ENCODE assay signal across 8 cellular contexts in the genomic region with DNA sequence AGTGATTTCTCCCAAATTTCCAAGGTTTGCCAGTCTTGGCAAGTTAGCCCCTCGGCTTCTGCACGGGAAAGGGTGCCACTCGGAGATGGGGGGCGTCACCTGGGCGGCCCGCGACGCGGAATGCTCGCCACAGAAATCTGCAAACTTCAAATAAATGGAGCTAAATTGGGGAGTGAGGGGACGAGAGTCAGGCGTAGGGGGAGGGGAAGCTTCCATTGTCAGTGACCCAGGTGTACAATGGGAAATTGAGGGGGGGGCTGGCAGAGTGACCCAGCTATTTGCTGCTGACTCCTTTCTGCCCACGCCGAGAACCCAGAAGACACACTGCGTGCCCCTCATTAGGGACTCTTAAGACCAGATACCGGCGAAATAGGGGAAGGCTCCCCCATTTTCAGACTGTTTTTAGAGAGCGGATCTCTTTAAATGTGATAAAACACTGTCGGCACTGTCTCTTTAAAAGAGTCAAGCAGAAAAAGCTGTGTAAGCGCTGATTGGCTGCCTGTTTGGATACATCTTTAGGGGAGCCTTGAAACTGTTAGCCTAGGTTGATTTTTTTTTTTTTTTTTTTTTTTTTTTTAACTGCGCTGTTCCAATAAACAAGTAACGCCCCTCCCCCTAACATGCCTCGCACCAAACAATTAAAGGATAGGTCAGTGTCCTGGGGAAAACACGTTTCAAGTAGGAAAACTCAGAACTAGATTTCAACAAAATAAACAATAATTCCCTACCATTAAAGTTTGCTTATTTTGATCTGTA. TPM values are rescaled to one million over a fixed set of nuclear protein-coding genes. Genes with fewer than 3 reads are reported as not detected.
DNase-seq lines count a peak whose midpoint lies in the region; ATAC-seq and TF ChIP-seq lines count a peak whose summit lies in the region.

No MANE protein-coding gene starts in this region.

- H3K9ac ChIP-seq in BLaER1 treated with 17β-estradiol and CSF1 and Interleukin-3, amounts not matched to agents 10 nM and 100 nM, result peak overlapping the region; percentile 61 to 84 (median 81)
- H3K9ac ChIP-seq in mucosa of stomach (ENCODE audit: low read length), result peak overlapping the region; percentile 66

- H3K36me3 Mint-ChIP-seq in activated T-helper 1 cell treated with anti-CD3 and anti-CD28 coated beads, Interleukin-12 subunit alpha, Interleukin-12 subunit beta, Interleukin-2, Interleukin-4 antibody, amounts not matched to agents 30 ng/mL and 10 ng/mL and 1 ng/mL, durations not matched to agents 14 hours and 24 hours and 36 hours (ENCODE audit: low read depth), result peaks cover 24% of the 10 kb centered on the region

- H3K9me3 ChIP-seq in BLaER1 treated with 17β-estradiol and CSF1 and Interleukin-3, amounts not matched to agents 10 nM and 100 nM (replicated peaks in 1 of 11), result no peaks in the 10 kb centered on the region
- H3K9me3 ChIP-seq in mucosa of stomach (ENCODE audit: control insufficient read depth, low read length), result no peaks in the 10 kb centered on the region

- peak overlapping the region; percentile 88 to 100 (median 97) for H3K4me2 ChIP-seq in BLaER1 treated with 17β-estradiol and CSF1 and Interleukin-3, amounts not matched to agents 10 nM and 100 nM

- peaks cover 64% of the 10 kb centered on the region for H3K4me1 Mint-ChIP-seq in activated T-helper 1 cell treated with anti-CD3 and anti-CD28 coated beads, Interleukin-12 subunit alpha, Interleukin-12 subunit beta, Interleukin-2, Interleukin-4 antibody, amounts not matched to agents 30 ng/mL and 10 ng/mL and 1 ng/mL, durations not matched to agents 14 hours and 24 hours and 36 hours (ENCODE audit: low read depth)
- peaks cover 66% of the 10 kb centered on the region for H3K4me1 Mint-ChIP-seq in stimulated activated naive CD8-positive, alpha-beta T cell treated with anti-CD3 and anti-CD28 coated beads, Interleukin-15, amount 100 ng/mL, for 72 hours

- H3K27me3 Mint-ChIP-seq in activated T-helper 1 cell treated with anti-CD3 and anti-CD28 coated beads, Interleukin-12 subunit alpha, Interleukin-12 subunit beta, Interleukin-2, Interleukin-4 antibody, amounts not matched to agents 30 ng/mL and 10 ng/mL and 1 ng/mL, durations not matched to agents 14 hours and 24 hours and 36 hours (ENCODE audit: insufficient read depth), result no peaks in the 10 kb centered on the region
- no peaks in the 10 kb centered on the region for H3K27me3 Mint-ChIP-seq in stimulated activated naive CD8-positive, alpha-beta T cell treated with anti-CD3 and anti-CD28 coated beads, Interleukin-15, amount 100 ng/mL, for 72 hours

- peak overlapping the region; percentile 86 for H3K4me3 Mint-ChIP-seq in activated T-helper 1 cell treated with anti-CD3 and anti-CD28 coated beads, Interleukin-12 subunit alpha, Interleukin-12 subunit beta, Interleukin-2, Interleukin-4 antibody, amounts not matched to agents 30 ng/mL and 10 ng/mL and 1 ng/mL, durations not matched to agents 14 hours and 24 hours and 36 hours
- H3K4me3 Mint-ChIP-seq in stimulated activated naive CD8-positive, alpha-beta T cell treated with anti-CD3 and anti-CD28 coated beads, Interleukin-15, amount 100 ng/mL, for 72 hours, result peak overlapping the region; percentile 86 to 90

- peaks cover 3 to 11% (median 8%) of the 10 kb centered on the region in 11 experiments; a peak in 12 of 22 replicates for H3K36me3 ChIP-seq in BLaER1 treated with 17β-estradiol and CSF1 and Interleukin-3, amounts not matched to agents 10 nM and 100 nM
- H3K36me3 ChIP-seq in mucosa of stomach (ENCODE audit: control insufficient read depth, insufficient read depth, low read length), result no peaks in the 10 kb centered on the region

- H3K27ac ChIP-seq in BLaER1 treated with 17β-estradiol and CSF1 and Interleukin-3, amounts not matched to agents 10 nM and 100 nM, result peak overlapping the region; percentile 7 to 91 (median 76); a peak in 19 of 22 replicates

- H3K9me3 Mint-ChIP-seq in activated T-helper 1 cell treated with anti-CD3 and anti-CD28 coated beads, Interleukin-12 subunit alpha, Interleukin-12 subunit beta, Interleukin-2, Interleukin-4 antibody, amounts not matched to agents 30 ng/mL and 10 ng/mL and 1 ng/mL, durations not matched to agents 14 hours and 24 hours and 36 hours, result no peaks in the 10 kb centered on the region
- no peaks in the 10 kb centered on the region for H3K9me3 Mint-ChIP-seq in stimulated activated naive CD8-positive, alpha-beta T cell treated with anti-CD3 and anti-CD28 coated beads, Interleukin-15, amount 100 ng/mL, for 72 hours

- H3K27me3 ChIP-seq in BLaER1 treated with 17β-estradiol and CSF1 and Interleukin-3, amounts not matched to agents 10 nM and 100 nM, result no peaks in the 10 kb centered on the region
- no peaks in the 10 kb centered on the region for H3K27me3 ChIP-seq in mucosa of stomach (ENCODE audit: control insufficient read depth, insufficient read depth, low read length)

- intact Hi-C loops in activated T-helper 1 cell treated with anti-CD3 and anti-CD28 coated beads, Interleukin-12 subunit alpha, Interleukin-12 subunit beta, Interleukin-2, Interleukin-4 antibody, amounts not matched to agents 30 ng/mL and 10 ng/mL and 1 ng/mL, durations not matched to agents 14 hours and 24 hours and 36 hours (cut with micrococcal nuclease), result loop anchor here (1.0 to 10.0 kb wide), 15 partner anchors 8 to 1853 kb away; partner anchors contain the start of genes CYB5RL, DHCR24, IFT25 and LRRC42

- ATAC-seq in GM19455 (IDR thresholded peaks at IDR 0.05; ENCODE audit: unreplicated experiment), result peak; percentile 38
- ATAC-seq in stimulated activated naive CD8-positive, alpha-beta T cell treated with anti-CD3 and anti-CD28 coated beads, Interleukin-15, amount 100 ng/mL, for 72 hours, result peak; percentile 45

- peak overlapping the region; percentile 83 for H3K27ac Mint-ChIP-seq in activated T-helper 1 cell treated with anti-CD3 and anti-CD28 coated beads, Interleukin-12 subunit alpha, Interleukin-12 subunit beta, Interleukin-2, Interleukin-4 antibody, amounts not matched to agents 30 ng/mL and 10 ng/mL and 1 ng/mL, durations not matched to agents 14 hours and 24 hours and 36 hours
- peak overlapping the region; percentile 57 to 87 for H3K27ac Mint-ChIP-seq in stimulated activated naive CD8-positive, alpha-beta T cell treated with anti-CD3 and anti-CD28 coated beads, Interleukin-15, amount 100 ng/mL, for 72 hours

- peaks cover 20 to 31% (median 28%) of the 10 kb centered on the region in 11 experiments; a peak in 18 of 22 replicates for H4K20me1 ChIP-seq in BLaER1 treated with 17β-estradiol and CSF1 and Interleukin-3, amounts not matched to agents 10 nM and 100 nM

- peak; percentile 95 for DNase-seq in LNCaP clone FGC (ENCODE audit: low read depth)
- peak; percentile 96 for DNase-seq in RKO (ENCODE audit: low spot score)
- DNase-seq in activated T-helper 1 cell treated with anti-CD3 and anti-CD28 coated beads, Interleukin-12 subunit alpha, Interleukin-12 subunit beta, Interleukin-2, Interleukin-4 antibody, amounts not matched to agents 30 ng/mL and 10 ng/mL and 1 ng/mL, durations not matched to agents 14 hours and 24 hours and 36 hours (ENCODE audit: low spot score), result peak; percentile 60
- peak; percentile 89 for DNase-seq in fibroblast of gingiva (ENCODE audit: low read depth)
- DNase-seq in stimulated activated naive CD8-positive, alpha-beta T cell treated with anti-CD3 and anti-CD28 coated beads, Interleukin-15, amount 100 ng/mL, for 72 hours, result peak; percentile 56 to 71

- peaks cover 52 to 73% (median 58%) of the 10 kb centered on the region in 10 experiments for H3K4me1 ChIP-seq in BLaER1 treated with 17β-estradiol and CSF1 and Interleukin-3, amounts not matched to agents 10 nM and 100 nM
- peaks cover 52% of the 10 kb centered on the region for H3K4me1 ChIP-seq in mucosa of stomach (ENCODE audit: control insufficient read depth, insufficient read depth, low read length)

- no peak for TF ChIP-seq CTCF in LNCaP clone FGC (IDR thresholded peaks at IDR 0.05; ENCODE audit: control insufficient read depth, extremely low read depth, insufficient read depth)

- peak overlapping the region; percentile 69 to 84 (median 76) for H3K4me3 ChIP-seq in BLaER1 treated with 17β-estradiol and CSF1 and Interleukin-3, amounts not matched to agents 10 nM and 100 nM
- H3K4me3 ChIP-seq in LNCaP clone FGC (ENCODE audit: low read depth, low read length), result peak overlapping the region; percentile 67
- H3K4me3 ChIP-seq in mucosa of stomach (ENCODE audit: low read length), result peak overlapping the region; percentile 86

RNA-seq across cellular contexts. Expression of gene SSBP3, which starts 1.2 kb away (rescaled TPM):
- 98.0 and 110 TPM in 2 replicates for total RNA-seq in activated T-helper 1 cell treated with anti-CD3 and anti-CD28 coated beads, Interleukin-12 subunit alpha, Interleukin-12 subunit beta, Interleukin-2, Interleukin-4 antibody, amounts not matched to agents 30 ng/mL and 10 ng/mL and 1 ng/mL, durations not matched to agents 14 hours and 24 hours and 36 hours

Comparison
In these comparisons a context has a peak if more than half of its experiments do, and no peak if none do; other contexts are left out.
1. Peak in every context shown above with its lines: DNase-seq, ATAC-seq, H3K4me3 ChIP-seq and H3K27ac ChIP-seq.